8 cellular contexts compared by ENCODE assay signal in genomic region chr20:49935746-49936152, GRCh38. TPM values are rescaled to one million over a fixed set of nuclear protein-coding genes. Genes with fewer than 3 reads are reported as not detected.
DNase-seq lines count a peak whose midpoint lies in the region; ATAC-seq and TF ChIP-seq lines count a peak whose summit lies in the region.

No MANE protein-coding gene starts in this region.

- H3K27ac ChIP-seq in muscle layer of colon (ENCODE audit: low read depth, low read length), result no peak overlapping the region

- no TSS peak for BruUV-seq in MCF 10A (replicated peaks; lab: Mats Ljungman, UMichigan)

- peak overlapping the region; percentile 47 for H3K4me3 ChIP-seq in muscle layer of colon (ENCODE audit: low read depth in 1 of 2, low read length in 2 of 2)

- TF ChIP-seq CTCF in CD14-positive monocyte (IDR thresholded peaks at IDR 0.05) (no peak), MCF 10A (IDR thresholded peaks at IDR 0.05; ENCODE audit: unreplicated experiment) (no peak)

- no peak overlapping the region for H3K9ac ChIP-seq in muscle layer of colon (ENCODE audit: low read length)

- DNase-seq in CD14-positive monocyte (ENCODE audit: low spot score) (no peak), MCF 10A (ENCODE audit: unreplicated experiment) (no peak), NCI-H2107 (lab: John Stamatoyannopoulos, UW) (no peak), amniotic stem cell (lab: John Stamatoyannopoulos, UW) (no peak)

- peaks cover 12 to 18% of the 10 kb centered on the region in 2 donors for H3K36me3 Mint-ChIP-seq in CD14-positive monocyte
- H3K36me3 Mint-ChIP-seq in MCF 10A (ENCODE audit: insufficient read depth, unreplicated experiment), result peaks cover 17% of the 10 kb centered on the region

- H3K4me3 Mint-ChIP-seq in CD14-positive monocyte (peak overlapping the region in 1 of 2 donors; percentile 94), MCF 10A (ENCODE audit: unreplicated experiment) (peak overlapping the region; percentile 85)

- peaks cover 0 to 5% (median 0%) of the 10 kb centered on the region in 7 donors for H3K9me3 Mint-ChIP-seq in CD14-positive monocyte
- H3K9me3 Mint-ChIP-seq in MCF 10A (ENCODE audit: unreplicated experiment), result no peaks in the 10 kb centered on the region

- POLR2A ChIA-PET in MCF 10A (lab: Yijun Ruan, JAX), result interaction anchor here (0.7 to 6.0 kb wide), 14 partner anchors 9 to 1303 kb away, joined by 3 to 146 read pairs (median 4); partner anchors contain the start of genes SLC9A8, SPATA2 and UBE2V1

- peak; percentile 5 for ATAC-seq in HG03095 (IDR thresholded peaks at IDR 0.05; ENCODE audit: unreplicated experiment)
- no peak for ATAC-seq in HG02884 (IDR thresholded peaks at IDR 0.05; ENCODE audit: unreplicated experiment)
- ATAC-seq in GM18505 (IDR thresholded peaks at IDR 0.05; ENCODE audit: unreplicated experiment), result no peak

- no peak for TF ChIP-seq POLR2A in GM18505 (IDR thresholded peaks at IDR 0.05; ENCODE audit: borderline replicate concordance, extremely low read depth, insufficient read depth, insufficient read length)

- H3K27me3 ChIP-seq in muscle layer of colon (ENCODE audit: control insufficient read depth in 1 of 2, insufficient read depth in 2 of 2, low read length in 2 of 2), result no peaks in the 10 kb centered on the region

- H3K4me1 ChIP-seq in muscle layer of colon (ENCODE audit: insufficient read depth, low read length), result peaks cover 25% of the 10 kb centered on the region

- CTCF ChIA-PET in MCF 10A (lab: Yijun Ruan, JAX), result interaction anchor here (0.6 to 3.4 kb wide), 5 partner anchors 19 to 396 kb away, joined by 3 to 23 read pairs (median 5); no protein-coding TSS in a partner anchor

- intact Hi-C loops in CD14-positive monocyte (cut with micrococcal nuclease) (loop anchor here in 1 of 2 donors (2.0 kb wide), 1 partner anchor 21 kb away; the partner anchor contains the start of gene SPATA2), MCF 10A (cut with micrococcal nuclease) (no loop called here)

- H3K27ac Mint-ChIP-seq in CD14-positive monocyte, result peak overlapping the region; percentile 95 to 98 (median 97)
- no peak overlapping the region for H3K27ac Mint-ChIP-seq in MCF 10A (ENCODE audit: low read depth, unreplicated experiment)

- no peaks in the 10 kb centered on the region for H3K27me3 Mint-ChIP-seq in CD14-positive monocyte (ENCODE audit: low read depth in 3 of 3)
- H3K27me3 Mint-ChIP-seq in MCF 10A (ENCODE audit: insufficient read depth, unreplicated experiment), result no peaks in the 10 kb centered on the region

- H3K9me3 ChIP-seq in muscle layer of colon (ENCODE audit: low read length), result no peaks in the 10 kb centered on the region

- H3K36me3 ChIP-seq in muscle layer of colon (ENCODE audit: insufficient read depth, low read length), result no peaks in the 10 kb centered on the region

- H3K4me1 Mint-ChIP-seq in CD14-positive monocyte (peaks cover 48% of the 10 kb centered on the region), MCF 10A (ENCODE audit: insufficient read depth, unreplicated experiment) (peaks cover 23% of the 10 kb centered on the region)

RNA-seq across cellular contexts. Expression of gene RNF114, which starts 0.4 kb away (rescaled TPM):
- 100 to 1,000 TPM; 146 to 164 TPM for polyA plus RNA-seq in CD14-positive monocyte
- 40.0 and 48.6 TPM in 2 replicates for total RNA-seq in MCF 10A (2022)

RNA-seq across cellular contexts. Expression of gene SPATA2, which starts 20.4 kb away (rescaled TPM):
- 1 to 10 TPM; 1.9 to 3.9 TPM for polyA plus RNA-seq in CD14-positive monocyte
- total RNA-seq in MCF 10A (2022), result 5.5 and 8.6 TPM in 2 replicates

RNA-seq across cellular contexts. Expression of gene SNAI1, which starts 47.0 kb away (rescaled TPM):
- 1 to 10 TPM; 2.4 to 2.6 TPM for polyA plus RNA-seq in CD14-positive monocyte
- total RNA-seq in MCF 10A (2022), result 0.17 and 0.23 TPM in 2 replicates
